ENCODE assay signal across 1 cellular context in the genomic region with DNA sequence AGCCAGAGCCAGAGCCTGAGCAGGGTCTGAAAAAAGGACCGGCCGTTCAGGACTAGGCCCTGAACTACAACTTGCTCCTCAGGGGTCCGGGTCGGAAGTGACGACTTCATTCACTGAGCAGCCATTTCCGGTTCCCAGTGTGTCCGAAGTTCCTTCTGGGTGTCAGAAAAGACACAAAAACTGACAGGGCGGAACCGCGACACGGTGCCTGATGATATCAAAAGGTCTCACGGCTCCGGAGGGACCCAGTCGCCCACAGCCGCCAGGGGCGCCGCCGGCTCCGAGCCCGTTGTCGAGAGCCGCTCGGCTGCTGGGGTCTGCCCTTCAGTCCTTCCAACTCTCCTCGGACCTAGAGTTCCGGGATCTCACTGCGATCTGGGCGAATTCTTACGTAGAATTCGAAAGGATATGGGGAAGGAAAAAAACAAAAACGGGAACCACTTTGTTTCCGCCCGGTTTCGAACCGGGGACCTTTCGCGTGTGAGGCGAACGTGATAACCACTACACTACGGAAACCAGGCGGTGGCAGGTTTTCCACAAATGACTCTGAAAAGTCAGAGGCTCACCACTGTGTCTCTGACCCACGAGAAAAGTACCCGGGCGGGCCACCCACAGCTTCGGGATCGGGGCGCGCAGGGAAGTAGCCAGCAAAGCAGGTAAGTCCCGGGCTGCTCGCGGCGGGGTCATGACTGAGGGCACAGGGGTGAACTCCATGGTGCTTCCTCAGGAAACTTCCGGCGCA.
TF ChIP-seq lines count a peak whose summit lies in the region.

No MANE protein-coding gene starts in this region.

TF ChIP-seq in HCT116, 20 proteins besides CTCF, POLR2A, EP300 and RAD21 (continued from another document):
- TF ChIP-seq, protein P1, sequence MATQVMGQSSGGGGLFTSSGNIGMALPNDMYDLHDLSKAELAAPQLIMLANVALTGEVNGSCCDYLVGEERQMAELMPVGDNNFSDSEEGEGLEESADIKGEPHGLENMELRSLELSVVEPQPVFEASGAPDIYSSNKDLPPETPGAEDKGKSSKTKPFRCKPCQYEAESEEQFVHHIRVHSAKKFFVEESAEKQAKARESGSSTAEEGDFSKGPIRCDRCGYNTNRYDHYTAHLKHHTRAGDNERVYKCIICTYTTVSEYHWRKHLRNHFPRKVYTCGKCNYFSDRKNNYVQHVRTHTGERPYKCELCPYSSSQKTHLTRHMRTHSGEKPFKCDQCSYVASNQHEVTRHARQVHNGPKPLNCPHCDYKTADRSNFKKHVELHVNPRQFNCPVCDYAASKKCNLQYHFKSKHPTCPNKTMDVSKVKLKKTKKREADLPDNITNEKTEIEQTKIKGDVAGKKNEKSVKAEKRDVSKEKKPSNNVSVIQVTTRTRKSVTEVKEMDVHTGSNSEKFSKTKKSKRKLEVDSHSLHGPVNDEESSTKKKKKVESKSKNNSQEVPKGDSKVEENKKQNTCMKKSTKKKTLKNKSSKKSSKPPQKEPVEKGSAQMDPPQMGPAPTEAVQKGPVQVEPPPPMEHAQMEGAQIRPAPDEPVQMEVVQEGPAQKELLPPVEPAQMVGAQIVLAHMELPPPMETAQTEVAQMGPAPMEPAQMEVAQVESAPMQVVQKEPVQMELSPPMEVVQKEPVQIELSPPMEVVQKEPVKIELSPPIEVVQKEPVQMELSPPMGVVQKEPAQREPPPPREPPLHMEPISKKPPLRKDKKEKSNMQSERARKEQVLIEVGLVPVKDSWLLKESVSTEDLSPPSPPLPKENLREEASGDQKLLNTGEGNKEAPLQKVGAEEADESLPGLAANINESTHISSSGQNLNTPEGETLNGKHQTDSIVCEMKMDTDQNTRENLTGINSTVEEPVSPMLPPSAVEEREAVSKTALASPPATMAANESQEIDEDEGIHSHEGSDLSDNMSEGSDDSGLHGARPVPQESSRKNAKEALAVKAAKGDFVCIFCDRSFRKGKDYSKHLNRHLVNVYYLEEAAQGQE (IDR thresholded peaks at IDR 0.05; ENCODE audit: low read depth): no peak
- TF ChIP-seq POLR2AphosphoS5 (IDR thresholded peaks at IDR 0.05; ENCODE audit: low read depth, low read length): peak; percentile 83
- TF ChIP-seq SP1 (IDR thresholded peaks at IDR 0.05; ENCODE audit: low read depth): no peak
- no peak for TF ChIP-seq EGR1 (IDR thresholded peaks at IDR 0.05; ENCODE audit: low read depth)
- TF ChIP-seq, protein P2, sequence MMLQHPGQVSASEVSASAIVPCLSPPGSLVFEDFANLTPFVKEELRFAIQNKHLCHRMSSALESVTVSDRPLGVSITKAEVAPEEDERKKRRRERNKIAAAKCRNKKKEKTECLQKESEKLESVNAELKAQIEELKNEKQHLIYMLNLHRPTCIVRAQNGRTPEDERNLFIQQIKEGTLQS (IDR thresholded peaks at IDR 0.05): peak; percentile 98; the same call in 1 of the 2 replicates
- peak; percentile 10 for TF ChIP-seq TCF7L2 (IDR thresholded peaks at IDR 0.05; ENCODE audit: borderline replicate concordance, extremely low read depth, insufficient read depth, insufficient read length)
- peak; percentile 38 for TF ChIP-seq YY1 (IDR thresholded peaks at IDR 0.05; ENCODE audit: extremely low read depth, insufficient replicate concordance, low read depth, low read length)
- TF ChIP-seq EZH2phosphoT487 (IDR thresholded peaks at IDR 0.05; ENCODE audit: borderline replicate concordance): no peak
- TF ChIP-seq, protein P3, sequence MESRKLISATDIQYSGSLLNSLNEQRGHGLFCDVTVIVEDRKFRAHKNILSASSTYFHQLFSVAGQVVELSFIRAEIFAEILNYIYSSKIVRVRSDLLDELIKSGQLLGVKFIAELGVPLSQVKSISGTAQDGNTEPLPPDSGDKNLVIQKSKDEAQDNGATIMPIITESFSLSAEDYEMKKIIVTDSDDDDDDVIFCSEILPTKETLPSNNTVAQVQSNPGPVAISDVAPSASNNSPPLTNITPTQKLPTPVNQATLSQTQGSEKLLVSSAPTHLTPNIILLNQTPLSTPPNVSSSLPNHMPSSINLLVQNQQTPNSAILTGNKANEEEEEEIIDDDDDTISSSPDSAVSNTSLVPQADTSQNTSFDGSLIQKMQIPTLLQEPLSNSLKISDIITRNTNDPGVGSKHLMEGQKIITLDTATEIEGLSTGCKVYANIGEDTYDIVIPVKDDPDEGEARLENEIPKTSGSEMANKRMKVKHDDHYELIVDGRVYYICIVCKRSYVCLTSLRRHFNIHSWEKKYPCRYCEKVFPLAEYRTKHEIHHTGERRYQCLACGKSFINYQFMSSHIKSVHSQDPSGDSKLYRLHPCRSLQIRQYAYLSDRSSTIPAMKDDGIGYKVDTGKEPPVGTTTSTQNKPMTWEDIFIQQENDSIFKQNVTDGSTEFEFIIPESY (IDR thresholded peaks at IDR 0.05; ENCODE audit: extremely low read depth, insufficient replicate concordance, low read length): no peak
- TF ChIP-seq, protein P4, sequence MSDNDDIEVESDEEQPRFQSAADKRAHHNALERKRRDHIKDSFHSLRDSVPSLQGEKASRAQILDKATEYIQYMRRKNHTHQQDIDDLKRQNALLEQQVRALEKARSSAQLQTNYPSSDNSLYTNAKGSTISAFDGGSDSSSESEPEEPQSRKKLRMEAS (IDR thresholded peaks at IDR 0.05): peak; percentile 45
- no peak for TF ChIP-seq JUND (IDR thresholded peaks at IDR 0.05)
